In genomic region chr2:174158003-174158402, GRCh38 we compare ENCODE assay signal across 9 cellular contexts.
DNase-seq lines count a peak whose midpoint lies in the region; ATAC-seq and TF ChIP-seq lines count a peak whose summit lies in the region.
"Had no signal": no experiment of that assay in that cellular context is flagged by ENCODE, and none has a peak within 500 bp of the region (broad histone marks: within the 10 kb centered on the region; RNA-seq: fewer than 3 reads in every experiment).

No MANE protein-coding gene starts in this region.

- H3K36me3 Mint-ChIP-seq in activated CD4-positive, alpha-beta T cell treated with anti-CD3 and anti-CD28 coated beads, Interleukin-2, amount 10 ng/mL, durations not matched to agents 7 days and 5 days (ENCODE audit: low read depth) = peaks cover 9% of the 10 kb centered on the region
- peaks cover 20 to 35% of the 10 kb centered on the region in 2 donors for H3K36me3 Mint-ChIP-seq in stimulated activated naive B cell treated with anti-CD40 and anti-IgM and Interleukin-4, amounts not matched to agents 10 μg/mL and 1 μg/mL and 100 μg/mL, for 72 hours

- H3K4me1 Mint-ChIP-seq in activated CD4-positive, alpha-beta T cell treated with anti-CD3 and anti-CD28 coated beads, Interleukin-2, amount 10 ng/mL, durations not matched to agents 7 days and 5 days = no peaks in the 10 kb centered on the region
- H3K4me1 Mint-ChIP-seq in stimulated activated naive B cell treated with anti-CD40 and anti-IgM and Interleukin-4, amounts not matched to agents 10 μg/mL and 1 μg/mL and 100 μg/mL, for 72 hours = peaks cover 6 to 12% of the 10 kb centered on the region in 2 donors

- no peaks in the 10 kb centered on the region for H3K9me2 ChIP-seq in DOHH2 (replicated peaks; ENCODE audit: control insufficient read depth, low read length)
- no peaks in the 10 kb centered on the region for H3K9me2 ChIP-seq in hepatocyte (replicated peaks; ENCODE audit: insufficient read depth)

- CTCF ChIA-PET in A673 (lab: Charles Lee) = interaction anchor here (1.0 kb wide), 1 partner anchor 183 kb away, joined by 6 read pairs; no protein-coding TSS in a partner anchor
- CTCF ChIA-PET in activated CD4-positive, alpha-beta T cell treated with anti-CD3 and anti-CD28 coated beads, Interleukin-2, amount 10 ng/mL, durations not matched to agents 7 days and 5 days (lab: Charles Lee) = interaction anchor here (1.1 kb wide), 1 partner anchor 14 kb away, joined by 3 read pairs; no protein-coding TSS in a partner anchor

- TF ChIP-seq CTCF in A673 (conservative IDR thresholded peaks at IDR 0.05; ENCODE audit: low read depth, low read length) = peak; percentile 71
- TF ChIP-seq CTCF in DOHH2 (IDR thresholded peaks at IDR 0.05; ENCODE audit: low read depth, low read length, poor library complexity, severe bottlenecking) = peak; percentile 75
- TF ChIP-seq CTCF in LNCaP clone FGC (IDR thresholded peaks at IDR 0.05; ENCODE audit: control insufficient read depth, extremely low read depth, insufficient read depth) = peak; percentile 55
- TF ChIP-seq CTCF in hepatocyte (IDR thresholded peaks at IDR 0.05; ENCODE audit: poor library complexity) = peak; percentile 40

- no TSS peak for BruUV-seq in A673 (replicated peaks; lab: Mats Ljungman, UMichigan)

- POLR2A ChIA-PET in A673 (lab: Charles Lee; ENCODE audit: low non-redundant PET) = no interaction called here
- POLR2A ChIA-PET in activated CD4-positive, alpha-beta T cell treated with anti-CD3 and anti-CD28 coated beads, Interleukin-2, amount 10 ng/mL, durations not matched to agents 7 days and 5 days (lab: Charles Lee) = no interaction called here

- 0 out of 2 replicates have a peak, but pooled peaks cover 2% of the 10 kb centered on the region for H3F3A ChIP-seq in DOHH2 (ENCODE audit: control insufficient read depth, insufficient read depth)

- no peak overlapping the region for H3K4me3 Mint-ChIP-seq in activated CD4-positive, alpha-beta T cell treated with anti-CD3 and anti-CD28 coated beads, Interleukin-2, amount 10 ng/mL, durations not matched to agents 7 days and 5 days
- no peak overlapping the region for H3K4me3 Mint-ChIP-seq in stimulated activated naive B cell treated with anti-CD40 and anti-IgM and Interleukin-4, amounts not matched to agents 10 μg/mL and 1 μg/mL and 100 μg/mL, for 72 hours

- ATAC-seq in stimulated activated naive B cell treated with anti-CD40 and anti-IgM and Interleukin-4, amounts not matched to agents 10 μg/mL and 1 μg/mL and 100 μg/mL, for 72 hours (replicated peaks) = peak; percentile 63 to 67
- no peak for ATAC-seq in GM21825 (IDR thresholded peaks at IDR 0.05; ENCODE audit: unreplicated experiment)
- ATAC-seq in HG03565 (IDR thresholded peaks at IDR 0.05; ENCODE audit: unreplicated experiment) = no peak

- H4K20me1 ChIP-seq in DOHH2 (ENCODE audit: control insufficient read depth, insufficient read depth, low read depth, low read length) (peaks cover 17% of the 10 kb centered on the region; the same call in 1 of the 2 replicates), hepatocyte (ENCODE audit: insufficient read depth, poor library complexity, severe bottlenecking) (no peaks in the 10 kb centered on the region)

- no peaks in the 10 kb centered on the region for H3K9me3 ChIP-seq in A673 (ENCODE audit: low read depth, low read length, poor library complexity, severe bottlenecking)
- no peaks in the 10 kb centered on the region for H3K9me3 ChIP-seq in DOHH2 (ENCODE audit: control insufficient read depth, insufficient read depth, low read length)
- H3K9me3 ChIP-seq in hepatocyte (ENCODE audit: low read depth) = no peaks in the 10 kb centered on the region
- H3K9me3 ChIP-seq: thoracic aorta had no signal

- 56% methylated on average over 3 of the region's 3 CpGs for WGBS in hepatocyte (ENCODE audit: low lambda C conversion rate, missing lambda C conversion rate)

- H3K4me2 ChIP-seq in DOHH2 (ENCODE audit: low read length) (no peak overlapping the region), hepatocyte (no peak overlapping the region)

- intact Hi-C loops in A673 (cut with micrococcal nuclease; ENCODE audit: unreplicated experiment) = loop anchor here (2.0 kb wide), 1 partner anchor 183 kb away; no protein-coding TSS in a partner anchor

- no peaks in the 10 kb centered on the region for H3K27me3 Mint-ChIP-seq in activated CD4-positive, alpha-beta T cell treated with anti-CD3 and anti-CD28 coated beads, Interleukin-2, amount 10 ng/mL, durations not matched to agents 7 days and 5 days
- H3K27me3 Mint-ChIP-seq in stimulated activated naive B cell treated with anti-CD40 and anti-IgM and Interleukin-4, amounts not matched to agents 10 μg/mL and 1 μg/mL and 100 μg/mL, for 72 hours = no peaks in the 10 kb centered on the region

- peak; percentile 58 for DNase-seq in A673 (ENCODE audit: low spot score)
- no peak for DNase-seq in LNCaP clone FGC (ENCODE audit: low read depth)
- DNase-seq in activated CD4-positive, alpha-beta T cell treated with anti-CD3 and anti-CD28 coated beads, Interleukin-2, amount 10 ng/mL, durations not matched to agents 7 days and 5 days = peak; percentile 52
- peak; percentile 27 for DNase-seq in hepatocyte (ENCODE audit: low spot score)
- DNase-seq in stimulated activated naive B cell treated with anti-CD40 and anti-IgM and Interleukin-4, amounts not matched to agents 10 μg/mL and 1 μg/mL and 100 μg/mL, for 72 hours = no peak

- H3K4me3 ChIP-seq in A673 (ENCODE audit: low read depth, low read length, poor library complexity, severe bottlenecking) (no peak overlapping the region), DOHH2 (ENCODE audit: low read length) (no peak overlapping the region), LNCaP clone FGC (ENCODE audit: low read depth, low read length) (no peak overlapping the region), hepatocyte (no peak overlapping the region)
- H3K4me3 ChIP-seq: thoracic aorta had no signal

- H3K4me1 ChIP-seq in A673 (ENCODE audit: insufficient read depth, low read length, poor library complexity, severe bottlenecking) (no peaks in the 10 kb centered on the region), DOHH2 (ENCODE audit: control insufficient read depth, low read length) (no peaks in the 10 kb centered on the region), hepatocyte (ENCODE audit: insufficient read depth) (peaks cover 3% of the 10 kb centered on the region)

- H3K36me3 ChIP-seq in A673 (ENCODE audit: insufficient read depth, low read length, poor library complexity, severe bottlenecking) (no peaks in the 10 kb centered on the region), DOHH2 (ENCODE audit: control insufficient read depth, low read length) (peaks cover 18% of the 10 kb centered on the region), hepatocyte (replicated peaks; ENCODE audit: insufficient read depth, low read depth) (no peaks in the 10 kb centered on the region)
- H3K36me3 ChIP-seq: thoracic aorta had no signal

- H3K79me2 ChIP-seq in DOHH2 (ENCODE audit: control insufficient read depth, low read length) (peaks cover 30% of the 10 kb centered on the region), hepatocyte (peaks cover 18% of the 10 kb centered on the region)

- no peak overlapping the region for H3K27ac Mint-ChIP-seq in activated CD4-positive, alpha-beta T cell treated with anti-CD3 and anti-CD28 coated beads, Interleukin-2, amount 10 ng/mL, durations not matched to agents 7 days and 5 days
- no peak overlapping the region for H3K27ac Mint-ChIP-seq in stimulated activated naive B cell treated with anti-CD40 and anti-IgM and Interleukin-4, amounts not matched to agents 10 μg/mL and 1 μg/mL and 100 μg/mL, for 72 hours

- H3K27me3 ChIP-seq in A673 (replicated peaks; ENCODE audit: insufficient read depth, low read depth, low read length, poor library complexity) (no peaks in the 10 kb centered on the region), DOHH2 (ENCODE audit: control insufficient read depth, low read length) (no peaks in the 10 kb centered on the region), hepatocyte (no peaks in the 10 kb centered on the region)

- H2AFZ ChIP-seq in hepatocyte = no peak overlapping the region

- H3K27ac ChIP-seq in A673 (ENCODE audit: low read depth, low read length, poor library complexity, severe bottlenecking) (no peak overlapping the region), DOHH2 (ENCODE audit: low read depth, low read length) (no peak overlapping the region), hepatocyte (no peak overlapping the region)
- H3K27ac ChIP-seq: thoracic aorta had no signal

- H3K9me3 Mint-ChIP-seq in activated CD4-positive, alpha-beta T cell treated with anti-CD3 and anti-CD28 coated beads, Interleukin-2, amount 10 ng/mL, durations not matched to agents 7 days and 5 days = no peaks in the 10 kb centered on the region
- no peaks in the 10 kb centered on the region for H3K9me3 Mint-ChIP-seq in stimulated activated naive B cell treated with anti-CD40 and anti-IgM and Interleukin-4, amounts not matched to agents 10 μg/mL and 1 μg/mL and 100 μg/mL, for 72 hours

Comparison
In these comparisons a context has a peak if more than half of its experiments do, and no peak if none do; other contexts are left out.
1. DNase-seq: peak in A673 (single experiment), activated CD4-positive, alpha-beta T cell treated with anti-CD3 and anti-CD28 coated beads, Interleukin-2, amount 10 ng/mL, durations not matched to agents 7 days and 5 days (single experiment) and hepatocyte (single experiment); none in LNCaP clone FGC (single experiment) and stimulated activated naive B cell treated with anti-CD40 and anti-IgM and Interleukin-4, amounts not matched to agents 10 μg/mL and 1 μg/mL and 100 μg/mL, for 72 hours (single experiment).
2. ATAC-seq: peak in stimulated activated naive B cell treated with anti-CD40 and anti-IgM and Interleukin-4, amounts not matched to agents 10 μg/mL and 1 μg/mL and 100 μg/mL, for 72 hours (2 of 2); none in GM21825 (single experiment) and HG03565 (single experiment).
3. Peak in every context shown above with its lines, with median percentiles within 50 percentile points of each other: CTCF ChIP-seq.